ENCODE assay signal across 30 cellular contexts in genomic region chr19:4320419-4320818, GRCh38. TPM values are rescaled to one million over a fixed set of nuclear protein-coding genes. Genes with fewer than 3 reads are reported as not detected.
"Had no signal": no experiment of that assay in that cellular context is flagged by ENCODE, and none has a peak within 500 bp of the region (broad histone marks: within the 10 kb centered on the region; RNA-seq: fewer than 3 reads in every experiment).

No MANE protein-coding gene starts in this region.

- H3K27ac ChIP-seq: ascending aorta, VCaP had no signal

- DNase-seq: activated B cell treated with CpG ODN at 0.5 μM for 24 hours; activated CD4-positive, alpha-beta memory T cell treated with anti-CD3 and anti-CD28 coated beads for 36 hours; activated CD4-positive, alpha-beta T cell treated with anti-CD3 and anti-CD28 coated beads for 4 hours; activated CD4-positive, alpha-beta T cell treated with anti-CD3 and anti-CD28 coated beads, Interleukin-2, amount 10 ng/mL, durations not matched to agents 24 days and 14 days; activated CD4-positive, alpha-beta T cell treated with anti-CD3 and anti-CD28 coated beads, Interleukin-2, amount 50 U/mL, for 1 hour; activated CD4-positive, alpha-beta T cell treated with anti-CD3 and anti-CD28 coated beads, Interleukin-2, amount 50 U/mL, for 4 hours; activated CD4-positive, CD25-positive, alpha-beta regulatory T cell treated with anti-CD3 and anti-CD28 coated beads, Interleukin-2, amount 50 U/mL, for 72 hours; activated CD8-positive, alpha-beta memory T cell treated with anti-CD3 and anti-CD28 coated beads, Interleukin-2, amount 50 U/mL, for 4 hours; activated CD8-positive, alpha-beta T cell treated with anti-CD3 and anti-CD28 coated beads for 36 hours; activated effector memory CD4-positive, alpha-beta T cell treated with Interleukin-2 at 50 U/mL for 16 hours; activated gamma-delta T cell; activated naive CD4-positive, alpha-beta T cell treated with anti-CD3 and anti-CD28 coated beads, Interleukin-2, amount 10 ng/mL, durations not matched to agents 7 days and 5 days; activated naive CD4-positive, alpha-beta T cell treated with Interleukin-2 at 50 U/mL for 16 hours; activated naive CD8-positive, alpha-beta T cell treated with anti-CD3 and anti-CD28 coated beads, Interleukin-2, amount 10 ng/mL, durations not matched to agents 7 days and 5 days; activated naive CD8-positive, alpha-beta T cell treated with anti-CD3 and anti-CD28 coated beads, Interleukin-2, amount 50 U/mL, for 24 hours; activated T-cell treated with anti-CD3 and anti-CD28 coated beads for 4 hours; activated T-cell treated with anti-CD3 and anti-CD28 coated beads, Interleukin-2, amount 50 U/mL, for 1 hour; activated T-cell treated with anti-CD3 and anti-CD28 coated beads, Interleukin-2, amount 50 U/mL, for 4 hours; activated T-cell treated with anti-CD3 and anti-CD28 coated beads, Interleukin-2, amount 50 U/mL, for 72 hours; amygdala; anterior cingulate cortex; central memory CD4-positive, alpha-beta T cell; T-helper 1 cell; T-helper 2 cell; T-helper 9 cell had no signal

- FAIRE-seq: TTC549 had no signal

- H3K27me3 ChIP-seq: ascending aorta had no signal

- ATAC-seq: activated CD8-positive, alpha-beta T cell treated with anti-CD3 and anti-CD28 coated beads for 36 hours; activated naive CD8-positive, alpha-beta T cell treated with anti-CD3 and anti-CD28 coated beads, Interleukin-2, amount 50 U/mL, for 24 hours; activated T-cell treated with anti-CD3 and anti-CD28 coated beads, Interleukin-2, amount 50 U/mL, for 4 hours; activated T-cell treated with anti-CD3 and anti-CD28 coated beads, Interleukin-2, amount 50 U/mL, for 72 hours had no signal

- H3K36me3 ChIP-seq: ascending aorta had no signal

- H3K9me3 ChIP-seq: ascending aorta had no signal

- H3K4me1 ChIP-seq: ascending aorta had no signal

- H3K4me3 ChIP-seq: ascending aorta had no signal

RNA-seq across cellular contexts. Expression of gene FSD1, which starts 16.0 kb away (rescaled TPM):
- total RNA-seq: ascending aorta had no signal

RNA-seq across cellular contexts. Expression of gene TMIGD2, which starts 18.2 kb away (rescaled TPM):
- total RNA-seq: activated B cell treated with CpG ODN at 0.5 μM for 24 hours, ascending aorta, cardiac septum had no signal

RNA-seq across cellular contexts. Expression of gene SHD, which starts 41.4 kb away (rescaled TPM):
- total RNA-seq: activated B cell treated with CpG ODN at 0.5 μM for 24 hours; activated CD4-positive, alpha-beta memory T cell treated with anti-CD3 and anti-CD28 coated beads for 36 hours; activated CD4-positive, alpha-beta T cell treated with anti-CD3 and anti-CD28 coated beads, Interleukin-2, amount 10 ng/mL, durations not matched to agents 24 days and 14 days; activated CD8-positive, alpha-beta memory T cell treated with anti-CD3 and anti-CD28 coated beads for 36 hours; activated CD8-positive, alpha-beta T cell treated with anti-CD3 and anti-CD28 coated beads for 36 hours; activated naive CD8-positive, alpha-beta T cell treated with anti-CD3 and anti-CD28 coated beads, Interleukin-2, amount 10 ng/mL, durations not matched to agents 7 days and 5 days; activated T-cell treated with anti-CD3 and anti-CD28 coated beads, Interleukin-2, amount 50 U/mL, for 4 hours; activated T-cell treated with anti-CD3 and anti-CD28 coated beads, Interleukin-2, amount 50 U/mL, for 72 hours; ascending aorta; cardiac septum had no signal
